In genomic region chr16:30379165-30379783, GRCh38 we compare ENCODE assay signal across 8 cellular contexts. TPM values are rescaled to one million over a fixed set of nuclear protein-coding genes. Genes with fewer than 3 reads are reported as not detected.
DNase-seq lines count a peak whose midpoint lies in the region; ATAC-seq, FAIRE-seq and TF ChIP-seq lines count a peak whose summit lies in the region.

No MANE protein-coding gene starts in this region.

- POLR2A ChIA-PET in A549 (lab: Yijun Ruan, JAX): interaction anchor here (0.9 to 2.0 kb wide), 3 partner anchors 16 to 39 kb away, joined by 5 to 7 read pairs (median 6); partner anchors contain the start of genes ZNF48 and ZNF771

- ATAC-seq in A549: no peak

- H3K4me3 ChIP-seq in A549: peak overlapping the region; percentile 84
- peak overlapping the region; percentile 88 for H3K4me3 ChIP-seq in HUES6 (ENCODE audit: low read depth, low read length)
- peak overlapping the region; percentile 49 to 93 for H3K4me3 ChIP-seq in muscle layer of colon (ENCODE audit: low read depth in 1 of 2, low read length in 2 of 2)

- TF ChIP-seq POLR2A in A549 (IDR thresholded peaks at IDR 0.05; ENCODE audit: low read length): no peak

- H3K9ac ChIP-seq in HUES6 (ENCODE audit: low read length) (peak overlapping the region; percentile 73), muscle layer of colon (ENCODE audit: low read length) (peak overlapping the region; percentile 53)

- DNase-seq in A549 (ENCODE audit: low read depth in 1 of 2, low spot score in 1 of 2) (no peak), caudate nucleus (lab: John Stamatoyannopoulos, UW) (no peak), COLO668 (lab: John Stamatoyannopoulos, UW; ENCODE audit: unreplicated experiment) (no peak), NCI-H2029 (lab: John Stamatoyannopoulos, UW) (no peak), NK-92 (lab: John Stamatoyannopoulos, UW; ENCODE audit: unreplicated experiment) (no peak)
- DNase-seq in stimulated activated CD4-positive, alpha-beta T cell treated with anti-CD3 and anti-CD28 coated beads, Interleukin-1b, Interleukin-23, amount 100 ng/mL, for 48 hours: no peak

- TF ChIP-seq RAD21 in A549 (conservative IDR thresholded peaks at IDR 0.05 in 1 of 2, IDR thresholded peaks at IDR 0.05 in 1 of 2): no peak

- WGBS in A549 (ENCODE audit: missing lambda C conversion rate): 51% methylated on average over 26 of the region's 26 CpGs

- H3K4me1 ChIP-seq in A549 (peaks cover 12% of the 10 kb centered on the region), HUES6 (ENCODE audit: control insufficient read depth, insufficient read depth, low read length) (peaks cover 29% of the 10 kb centered on the region), muscle layer of colon (ENCODE audit: insufficient read depth, low read length) (peaks cover 12% of the 10 kb centered on the region)

- H3K36me3 ChIP-seq in HUES6 (ENCODE audit: control insufficient read depth, insufficient read depth, low read length) (no peaks in the 10 kb centered on the region), muscle layer of colon (ENCODE audit: insufficient read depth, low read length) (peaks cover 5% of the 10 kb centered on the region)

- TF ChIP-seq CTCF in A549 (IDR thresholded peaks at IDR 0.05): no peak

- peak overlapping the region; percentile 90 to 96 for H3K27ac ChIP-seq in A549
- no peak overlapping the region for H3K27ac ChIP-seq in HUES6 (ENCODE audit: low read depth, low read length)
- H3K27ac ChIP-seq in caudate nucleus (ENCODE audit: low read depth, low read length): peak overlapping the region; percentile 80
- peak overlapping the region; percentile 97 for H3K27ac ChIP-seq in muscle layer of colon (ENCODE audit: low read depth, low read length)

- H3K27me3 ChIP-seq in HUES6 (ENCODE audit: control insufficient read depth, insufficient read depth, low read length) (no peaks in the 10 kb centered on the region), muscle layer of colon (ENCODE audit: control insufficient read depth in 1 of 2, insufficient read depth in 2 of 2, low read length in 2 of 2) (no peaks in the 10 kb centered on the region)

- CTCF ChIA-PET in A549 (lab: Yijun Ruan, JAX): interaction anchor here (1.2 to 1.5 kb wide), 2 partner anchors 8 to 33 kb away, joined by 3 read pairs; no protein-coding TSS in a partner anchor

- H3K9me3 ChIP-seq in A549: no peaks in the 10 kb centered on the region
- no peaks in the 10 kb centered on the region for H3K9me3 ChIP-seq in HUES6 (ENCODE audit: control insufficient read depth, insufficient read depth, low read depth, low read length)
- H3K9me3 ChIP-seq in muscle layer of colon (ENCODE audit: low read length): no peaks in the 10 kb centered on the region

- no peak for FAIRE-seq in A549 (lab: Jason Lieb, UNC)

- no peak for TF ChIP-seq EP300 in A549 (IDR thresholded peaks at IDR 0.05)

- H3K4me2 ChIP-seq in A549: peak overlapping the region; percentile 73

TF ChIP-seq in A549, 52 proteins besides CTCF, POLR2A, EP300 and RAD21:
- no peak for TF ChIP-seq REST (IDR thresholded peaks at IDR 0.05)
- no peak for TF ChIP-seq E2F6 (IDR thresholded peaks at IDR 0.05; ENCODE audit: borderline replicate concordance, low read depth)
- no peak for TF ChIP-seq SREBF2 (IDR thresholded peaks at IDR 0.05)
- TF ChIP-seq BHLHE40 (IDR thresholded peaks at IDR 0.05; ENCODE audit: low read depth, low read length): no peak
- no peak for TF ChIP-seq RFX5 (IDR thresholded peaks at IDR 0.05)
- no peak for TF ChIP-seq MAZ (IDR thresholded peaks at IDR 0.05; ENCODE audit: borderline replicate concordance, low read depth, low read length)
- no peak for TF ChIP-seq MAX (IDR thresholded peaks at IDR 0.05)
- no peak for TF ChIP-seq NFE2L2 (conservative IDR thresholded peaks at IDR 0.05; ENCODE audit: low read length)
- TF ChIP-seq CBX2 (IDR thresholded peaks at IDR 0.05; ENCODE audit: borderline replicate concordance, low read depth): no peak
- no peak for TF ChIP-seq ESRRA (IDR thresholded peaks at IDR 0.05; ENCODE audit: borderline replicate concordance, low read length)
- TF ChIP-seq ZFP36 (IDR thresholded peaks at IDR 0.05; ENCODE audit: borderline replicate concordance, partially characterized antibody): no peak
- no peak for TF ChIP-seq TP53 (CRISPR knock-in tag; IDR thresholded peaks at IDR 0.05)

RNA-seq across cellular contexts. Expression of gene SEPTIN1, which starts 3.1 kb away (rescaled TPM):
- polyA plus RNA-seq in A549 (2011; rRNA removed): 0.13 and 0.17 TPM in 2 replicates
- polyA plus RNA-seq in A549 (2012; cell fraction: cytosol; rRNA removed): 0.75 and 0.91 TPM in 2 replicates
- polyA plus RNA-seq in A549 (2012; cell fraction: nucleus; rRNA removed): 0.54 and 0.69 TPM in 2 replicates
- 0.58 to 0.73 TPM (median 0.65 TPM) in 3 replicates for polyA plus RNA-seq in A549 (2017; fragmentation: RNase III; extraction: RNeasy Plus Mini Kit Qiagen cat#74134 plus additional on column Dnase treatment)
- not detected in 2 replicates for polyA minus RNA-seq in A549 (2011; rRNA and poly(A)+ RNA removed)

RNA-seq across cellular contexts. Expression of gene MYL11, which starts 4.7 kb away (rescaled TPM):
- polyA plus RNA-seq in A549 (2011; rRNA removed) (not detected in 2 replicates), A549 (2017; fragmentation: RNase III; extraction: RNeasy Plus Mini Kit Qiagen cat#74134 plus additional on column Dnase treatment) (0.46 to 0.70 TPM (median 0.55 TPM) in 3 replicates)
- 0.38 and 0.45 TPM in 2 replicates for polyA plus RNA-seq in A549 (2012; cell fraction: cytosol; rRNA removed)
- not detected in 2 replicates for polyA plus RNA-seq in A549 (2012; cell fraction: nucleus; rRNA removed)
- polyA minus RNA-seq in A549 (2011; rRNA and poly(A)+ RNA removed): not detected in 2 replicates

RNA-seq across cellular contexts. Expression of gene TBC1D10B, which starts 9.0 kb away (rescaled TPM):
- polyA plus RNA-seq in A549 (2011; rRNA removed) (10.9 and 12.6 TPM in 2 replicates), A549 (2017; fragmentation: RNase III; extraction: RNeasy Plus Mini Kit Qiagen cat#74134 plus additional on column Dnase treatment) (21.5 to 24.0 TPM (median 23.2 TPM) in 3 replicates)
- polyA plus RNA-seq in A549 (2012; cell fraction: cytosol; rRNA removed): 19.3 and 22.4 TPM in 2 replicates
- 35.7 and 37.3 TPM in 2 replicates for polyA plus RNA-seq in A549 (2012; cell fraction: nucleus; rRNA removed)
- 21.7 and 27.9 TPM in 2 replicates for polyA minus RNA-seq in A549 (2011; rRNA and poly(A)+ RNA removed)

RNA-seq across cellular contexts. Expression of gene ZNF48, which starts 15.9 kb away (rescaled TPM):
- 7.0 and 9.3 TPM in 2 replicates for polyA plus RNA-seq in A549 (2011; rRNA removed)
- polyA plus RNA-seq in A549 (2012; cell fraction: cytosol; rRNA removed): 8.1 and 10.4 TPM in 2 replicates
- polyA plus RNA-seq in A549 (2012; cell fraction: nucleus; rRNA removed): 12.0 and 13.2 TPM in 2 replicates
- polyA plus RNA-seq in A549 (2017; fragmentation: RNase III; extraction: RNeasy Plus Mini Kit Qiagen cat#74134 plus additional on column Dnase treatment): 9.1 to 10.4 TPM (median 9.7 TPM) in 3 replicates
- polyA minus RNA-seq in A549 (2011; rRNA and poly(A)+ RNA removed): 7.2 and 9.6 TPM in 2 replicates

RNA-seq across cellular contexts. Expression of gene CD2BP2, which starts 24.2 kb away (rescaled TPM):
- polyA plus RNA-seq in A549 (2011; rRNA removed) (33.9 and 35.6 TPM in 2 replicates), A549 (2017; fragmentation: RNase III; extraction: RNeasy Plus Mini Kit Qiagen cat#74134 plus additional on column Dnase treatment) (48.5 to 54.5 TPM (median 54.0 TPM) in 3 replicates)
- 29.0 and 31.3 TPM in 2 replicates for polyA plus RNA-seq in A549 (2012; cell fraction: cytosol; rRNA removed)
- 60.8 and 84.7 TPM in 2 replicates for polyA plus RNA-seq in A549 (2012; cell fraction: nucleus; rRNA removed)
- 29.2 and 30.8 TPM in 2 replicates for polyA minus RNA-seq in A549 (2011; rRNA and poly(A)+ RNA removed)
